In genomic region chr5:1768283-1769000, GRCh38 we compare ENCODE assay signal across 20 cellular contexts.
"Had no signal": no experiment of that assay in that cellular context is flagged by ENCODE, and none has a peak within 500 bp of the region (broad histone marks: within the 10 kb centered on the region; RNA-seq: fewer than 3 reads in every experiment).

No MANE protein-coding gene starts in this region.

- ATAC-seq: activated naive CD4-positive, alpha-beta T cell treated with anti-CD3 and anti-CD28 coated beads, Interleukin-2, amount 50 U/mL, for 72 hours; activated naive CD8-positive, alpha-beta T cell treated with anti-CD3 and anti-CD28 coated beads, Interleukin-2, amount 50 U/mL, for 24 hours; activated T-cell treated with anti-CD3 and anti-CD28 coated beads, Interleukin-2, amount 50 U/mL, for 72 hours; PC-3 had no signal

- H3K4me2 ChIP-seq: KMS-11 had no signal

- DNase-seq: activated B cell treated with CpG ODN at 0.5 μM for 24 hours; activated CD4-positive, alpha-beta memory T cell treated with anti-CD3 and anti-CD28 coated beads, Interleukin-2, amount 10 ng/mL, durations not matched to agents 7 days and 5 days; activated CD4-positive, alpha-beta T cell treated with anti-CD3 and anti-CD28 coated beads for 1 hour; activated CD4-positive, alpha-beta T cell treated with anti-CD3 and anti-CD28 coated beads, Interleukin-2, amount 10 ng/mL, durations not matched to agents 7 days and 5 days; activated naive CD4-positive, alpha-beta T cell; activated naive CD8-positive, alpha-beta T cell treated with anti-CD3 and anti-CD28 coated beads, Interleukin-2, amount 50 U/mL, for 24 hours; activated T-cell treated with anti-CD3 and anti-CD28 coated beads, Interleukin-2, amount 50 U/mL, for 72 hours; amniotic stem cell; NCI-H1092; NCI-H1417 treated with DMSO at 0.1 percent for 48 hours; NCI-H1694; NCI-H2029 treated with DMSO at 0.1 percent for 48 hours; NCI-H524; PC-3; SIG-M5; T-helper 2 cell; T1000 had no signal

- H3K4me3 Mint-ChIP-seq: activated B cell treated with CpG ODN at 0.5 μM for 24 hours; activated CD4-positive, alpha-beta memory T cell treated with anti-CD3 and anti-CD28 coated beads, Interleukin-2, amount 10 ng/mL, durations not matched to agents 7 days and 5 days; activated CD4-positive, alpha-beta T cell treated with anti-CD3 and anti-CD28 coated beads, Interleukin-2, amount 10 ng/mL, durations not matched to agents 7 days and 5 days; activated naive CD8-positive, alpha-beta T cell treated with anti-CD3 and anti-CD28 coated beads, Interleukin-2, amount 50 U/mL, for 24 hours; activated T-cell treated with anti-CD3 and anti-CD28 coated beads, Interleukin-2, amount 50 U/mL, for 72 hours; brain had no signal

- H3K4me1 Mint-ChIP-seq: activated B cell treated with CpG ODN at 0.5 μM for 24 hours; activated naive CD8-positive, alpha-beta T cell treated with anti-CD3 and anti-CD28 coated beads, Interleukin-2, amount 50 U/mL, for 24 hours had no signal

- H3K27ac ChIP-seq: KMS-11 had no signal

- H3K27ac Mint-ChIP-seq: activated B cell treated with CpG ODN at 0.5 μM for 24 hours; activated CD4-positive, alpha-beta memory T cell treated with anti-CD3 and anti-CD28 coated beads, Interleukin-2, amount 10 ng/mL, durations not matched to agents 7 days and 5 days; activated CD4-positive, alpha-beta T cell treated with anti-CD3 and anti-CD28 coated beads, Interleukin-2, amount 10 ng/mL, durations not matched to agents 7 days and 5 days; activated naive CD4-positive, alpha-beta T cell treated with anti-CD3 and anti-CD28 coated beads, Interleukin-2, amount 50 U/mL, for 72 hours; activated naive CD8-positive, alpha-beta T cell treated with anti-CD3 and anti-CD28 coated beads, Interleukin-2, amount 50 U/mL, for 24 hours; activated T-cell treated with anti-CD3 and anti-CD28 coated beads, Interleukin-2, amount 50 U/mL, for 72 hours; brain had no signal

- H3K9me3 Mint-ChIP-seq: activated B cell treated with CpG ODN at 0.5 μM for 24 hours; activated CD4-positive, alpha-beta memory T cell treated with anti-CD3 and anti-CD28 coated beads, Interleukin-2, amount 10 ng/mL, durations not matched to agents 7 days and 5 days; activated CD4-positive, alpha-beta T cell treated with anti-CD3 and anti-CD28 coated beads, Interleukin-2, amount 10 ng/mL, durations not matched to agents 7 days and 5 days; activated naive CD4-positive, alpha-beta T cell treated with anti-CD3 and anti-CD28 coated beads, Interleukin-2, amount 50 U/mL, for 72 hours; activated naive CD8-positive, alpha-beta T cell treated with anti-CD3 and anti-CD28 coated beads, Interleukin-2, amount 50 U/mL, for 24 hours; activated T-cell treated with anti-CD3 and anti-CD28 coated beads, Interleukin-2, amount 50 U/mL, for 72 hours had no signal

- H3K36me3 Mint-ChIP-seq: activated naive CD4-positive, alpha-beta T cell treated with anti-CD3 and anti-CD28 coated beads, Interleukin-2, amount 50 U/mL, for 72 hours; brain had no signal
